ENCODE assay signal across 10 cellular contexts in genomic region chr18:23194150-23194968, GRCh38. TPM values are rescaled to one million over a fixed set of nuclear protein-coding genes. Genes with fewer than 3 reads are reported as not detected.
A peak's percentile ranks its signal among the peaks of the same experiment; 100 is the strongest.
DNase-seq lines count a peak whose midpoint lies in the region; ATAC-seq, FAIRE-seq and TF ChIP-seq lines count a peak whose summit lies in the region.
"Had no signal": no experiment of that assay in that cellular context is flagged by ENCODE, and none has a peak within 500 bp of the region (broad histone marks: within the 10 kb centered on the region; RNA-seq: fewer than 3 reads in every experiment).

No MANE protein-coding gene starts in this region.

- H3K9me3 ChIP-seq in kidney (ENCODE audit: control insufficient read depth in 1 of 2, low read length in 2 of 2) (no peaks in the 10 kb centered on the region), ascending aorta (no peaks in the 10 kb centered on the region)

- no peaks in the 10 kb centered on the region for H3K27me3 ChIP-seq in ascending aorta

- FAIRE-seq in kidney (lab: Jason Lieb, UNC): no peak

- intact Hi-C loops in kidney (cut with DNase I): no loop called here
- intact Hi-C loops in ascending aorta (cut with DNase I): no loop called here

- DNase-seq in kidney: no peak
- no peak for DNase-seq in ascending aorta (ENCODE audit: low spot score in 2 of 2)
- no peak for DNase-seq in glomerular visceral epithelial cell (ENCODE audit: extremely low spot score)
- DNase-seq in cerebellar nuclear complex (lab: John Stamatoyannopoulos, UW): no peak
- DNase-seq: activated T-cell treated with anti-CD3 and anti-CD28 coated beads, Interleukin-2, amount 50 U/mL, for 24 hours; SHP77 treated with DMSO at 0.1 percent for 48 hours had no signal

- H3K27ac ChIP-seq in cingulate gyrus (ENCODE audit: low read depth, low read length) (peak overlapping the region; percentile 44), kidney (ENCODE audit: low read depth in 2 of 2, low read length in 2 of 2) (peak overlapping the region; percentile 17 to 36), temporal lobe (ENCODE audit: low read depth, low read length) (peak overlapping the region; percentile 41), ascending aorta (no peak overlapping the region)

- peaks cover 27 to 28% of the 10 kb centered on the region in 2 donors for H3K4me1 ChIP-seq in kidney (ENCODE audit: control insufficient read depth in 1 of 2, insufficient read depth in 1 of 2, low read depth in 1 of 2, low read length in 2 of 2)
- H3K4me1 ChIP-seq in ascending aorta: peaks cover 0 to 2% of the 10 kb centered on the region in 2 donors

- H3K9ac ChIP-seq in kidney (ENCODE audit: low read length in 2 of 2): no peak overlapping the region

- ATAC-seq in HG03280 (IDR thresholded peaks at IDR 0.05; ENCODE audit: unreplicated experiment): peak; percentile 52
- no peak for ATAC-seq in GM18858 (IDR thresholded peaks at IDR 0.05; ENCODE audit: unreplicated experiment)

- TF ChIP-seq CTCF in kidney (IDR thresholded peaks at IDR 0.05; ENCODE audit: borderline replicate concordance, extremely low read depth, insufficient read depth) (no peak), ascending aorta (IDR thresholded peaks at IDR 0.05) (no peak)

- peaks cover 0 to 15% of the 10 kb centered on the region in 2 donors for H3K36me3 ChIP-seq in kidney (ENCODE audit: control insufficient read depth in 1 of 2, insufficient read depth in 2 of 2, low read length in 2 of 2)
- H3K36me3 ChIP-seq in ascending aorta: peaks cover 0 to 30% of the 10 kb centered on the region in 2 donors

- H3K4me3 ChIP-seq in kidney (ENCODE audit: low read length in 2 of 2): no peak overlapping the region
- H3K4me3 ChIP-seq in ascending aorta: no peak overlapping the region

RNA-seq across cellular contexts. Expression of gene CABLES1, which starts 59.1 kb away (rescaled TPM):
- total RNA-seq in kidney (40.5 TPM), temporal lobe (3.2 TPM), ascending aorta (5.4 TPM)
- polyA plus RNA-seq in kidney (ENCODE audit: insufficient read depth, low read depth, low replicate concordance): 7.6 TPM

Comparison
In these comparisons a context has a peak if more than half of its experiments do, and no peak if none do; other contexts are left out.
1. H3K27ac ChIP-seq: peak in cingulate gyrus (single experiment), kidney (2 of 2) and temporal lobe (single experiment); none in ascending aorta (0 of 2).